8 cellular contexts compared by ENCODE assay signal in the genomic region with DNA sequence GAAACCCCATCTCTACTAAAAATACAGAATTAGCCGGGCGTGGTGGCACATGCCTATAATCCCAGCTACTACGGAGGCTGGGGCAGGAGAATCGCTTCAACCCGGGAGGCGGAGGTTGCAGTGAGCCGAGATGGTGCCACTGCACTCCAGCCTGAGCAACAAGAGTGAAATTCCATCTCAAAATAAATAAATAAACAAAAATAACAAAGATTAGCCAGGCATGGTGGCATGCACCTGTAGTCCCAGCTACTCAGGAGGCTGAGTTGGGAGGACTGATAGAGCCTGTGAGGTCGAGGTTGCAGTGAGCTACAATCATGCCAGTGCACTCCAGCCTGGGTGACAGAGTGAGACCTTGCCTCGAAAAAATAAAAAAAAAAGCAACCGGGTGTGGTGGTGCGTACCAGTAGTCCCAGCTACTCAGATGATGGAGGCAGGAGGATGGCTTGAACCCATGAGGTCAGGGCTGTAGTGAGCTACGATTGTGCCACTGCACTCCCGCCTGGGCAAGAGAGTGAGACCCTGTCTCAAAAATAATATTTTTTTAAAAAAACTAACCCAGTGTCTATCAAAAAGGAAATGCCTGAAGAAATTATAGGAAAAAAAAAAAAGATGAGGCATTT. TPM values are rescaled to one million over a fixed set of nuclear protein-coding genes. Genes with fewer than 3 reads are reported as not detected.
DNase-seq lines count a peak whose midpoint lies in the region; ATAC-seq, FAIRE-seq and TF ChIP-seq lines count a peak whose summit lies in the region.
"Not testable (repeated sequence)": the region's sequence is repeated elsewhere in the genome, so short reads cannot be mapped to it uniquely, and the experiment has no call there.

No MANE protein-coding gene starts in this region.

- peaks cover 89% of the 10 kb centered on the region for H3K79me2 ChIP-seq in KMS-11 (ENCODE audit: insufficient read depth, low read depth)
- peaks cover 73% of the 10 kb centered on the region for H3K79me2 ChIP-seq in GM12878 (ENCODE audit: control insufficient read depth, insufficient read depth, low read length)

- H3K36me3 Mint-ChIP-seq in T-helper 2 cell treated with Interferon-gamma antibody and Interleukin-4, amounts not matched to agents 5 μg/mL and 100 μg/mL, for 36 hours (ENCODE audit: low read depth), result peaks cover 30% of the 10 kb centered on the region
- H3K36me3 Mint-ChIP-seq in activated T-helper 1 cell treated with anti-CD3 and anti-CD28 coated beads, Interleukin-12 subunit alpha, Interleukin-12 subunit beta, Interleukin-2, Interleukin-4 antibody, amounts not matched to agents 30 ng/mL and 10 ng/mL and 1 ng/mL, durations not matched to agents 14 hours and 24 hours and 36 hours (ENCODE audit: low read depth), result peaks cover 29% of the 10 kb centered on the region

- not testable (repeated sequence) for TF ChIP-seq EP300 in GM12878 (IDR thresholded peaks at IDR 0.05; ENCODE audit: borderline replicate concordance in 1 of 2, control insufficient read depth in 1 of 2, low read depth in 2 of 2, low read length in 2 of 2); upper lobe of left lung (IDR thresholded peaks at IDR 0.05)

- WGBS in GM12878 (ENCODE audit: insufficient coverage, insufficient replicate concordance, low lambda C conversion rate, missing lambda C conversion rate), result 46% methylated on average over 13 of the region's 13 CpGs
- whole genome bisulfite sequencing in spleen, 5 donors, result 73 to 85% (median 79%) methylated on average over 13 of the region's 13 CpGs
- WGBS in upper lobe of left lung, 2 donors, result 82 to 87% methylated on average over 13 of the region's 13 CpGs

- TF ChIP-seq POLR2A in GM12878 (IDR thresholded peaks at IDR 0.05; ENCODE audit: low read depth, low read length); spleen (IDR thresholded peaks at IDR 0.05); upper lobe of left lung (IDR thresholded peaks at IDR 0.05): not testable (repeated sequence)

- not testable (repeated sequence) for H3K27ac ChIP-seq in BLaER1 treated with 17β-estradiol and CSF1 and Interleukin-3, amounts not matched to agents 10 nM and 100 nM
- H3K27ac ChIP-seq in KMS-11, result peak overlapping the region; percentile 62; the same call in 1 of the 2 replicates
- peak overlapping the region; percentile 99 for H3K27ac ChIP-seq in GM12878 (ENCODE audit: control insufficient read depth, insufficient read depth)
- H3K27ac ChIP-seq in lower lobe of right lung, result peak overlapping the region; percentile 83
- H3K27ac ChIP-seq in spleen, result peak overlapping the region in 7 of 8 donors; percentile 85 to 99 (median 89)
- H3K27ac ChIP-seq in upper lobe of left lung, result peak overlapping the region in 3 of 4 donors; percentile 90 to 93 (median 91)

- not testable (repeated sequence) for ATAC-seq in GM12878; lower lobe of right lung; upper lobe of left lung (ENCODE audit: low FRiP score in 2 of 2)

- peaks cover 37 to 64% (median 44%) of the 10 kb centered on the region in 10 experiments for H3K4me1 ChIP-seq in BLaER1 treated with 17β-estradiol and CSF1 and Interleukin-3, amounts not matched to agents 10 nM and 100 nM
- H3K4me1 ChIP-seq in KMS-11 (ENCODE audit: low read depth, poor library complexity, severe bottlenecking) (peaks cover 74% of the 10 kb centered on the region), GM12878 (ENCODE audit: control insufficient read depth, insufficient read depth, low read length) (peaks cover 34% of the 10 kb centered on the region), lower lobe of right lung (peaks cover 66% of the 10 kb centered on the region), spleen (peaks cover 44 to 100% (median 90%) of the 10 kb centered on the region in 6 donors), upper lobe of left lung (peaks cover 54 to 79% (median 66%) of the 10 kb centered on the region in 4 donors)

- BruUV-seq in GM12878 (replicated peaks; lab: Mats Ljungman, UMichigan), result not testable (repeated sequence)

- not testable (repeated sequence) for H3K27me3 ChIP-seq in BLaER1 treated with 17β-estradiol and CSF1 and Interleukin-3, amounts not matched to agents 10 nM and 100 nM; KMS-11 (ENCODE audit: insufficient read depth, low read depth); GM12878 (replicated peaks in 1 of 2; ENCODE audit: control insufficient read depth in 2 of 2, insufficient read depth in 2 of 2, low read length in 1 of 2); lower lobe of right lung (ENCODE audit: low read depth); spleen (replicated peaks in 1 of 7); upper lobe of left lung

- H3K4me3 ChIP-seq in BLaER1 treated with 17β-estradiol and CSF1 and Interleukin-3, amounts not matched to agents 10 nM and 100 nM; KMS-11 (IDR thresholded peaks at IDR 0.05; ENCODE audit: insufficient read depth, low read depth, low read length); lower lobe of right lung; spleen; upper lobe of left lung: not testable (repeated sequence)
- H3K4me3 ChIP-seq in GM12878, result peak overlapping the region; percentile 29; the same call in 1 of the 2 replicates

- CTCF ChIA-PET in GM12878 (lab: Yijun Ruan, JAX), result interaction anchor here (0.9 to 4.4 kb wide), 3 partner anchors 11 to 831 kb away, joined by 3 to 62 read pairs (median 5); a partner anchor contains a TSS

- peaks cover 62% of the 10 kb centered on the region for H3K4me1 Mint-ChIP-seq in T-helper 2 cell treated with Interferon-gamma antibody and Interleukin-4, amounts not matched to agents 5 μg/mL and 100 μg/mL, for 36 hours (ENCODE audit: low read depth)
- peaks cover 70% of the 10 kb centered on the region for H3K4me1 Mint-ChIP-seq in activated T-helper 1 cell treated with anti-CD3 and anti-CD28 coated beads, Interleukin-12 subunit alpha, Interleukin-12 subunit beta, Interleukin-2, Interleukin-4 antibody, amounts not matched to agents 30 ng/mL and 10 ng/mL and 1 ng/mL, durations not matched to agents 14 hours and 24 hours and 36 hours (ENCODE audit: low read depth)

- not testable (repeated sequence) for TF ChIP-seq RAD21 in GM12878 (IDR thresholded peaks at IDR 0.05; ENCODE audit: insufficient read depth, low read depth, low read length)

- H3K9ac ChIP-seq in BLaER1 treated with 17β-estradiol and CSF1 and Interleukin-3, amounts not matched to agents 10 nM and 100 nM; KMS-11; GM12878 (ENCODE audit: control insufficient read depth, insufficient read depth, low read length): not testable (repeated sequence)

- H2AFZ ChIP-seq in KMS-11 (ENCODE audit: low read depth); GM12878 (ENCODE audit: control insufficient read depth, low read depth, low read length): not testable (repeated sequence)

- RAD21 ChIA-PET in GM12878 (lab: Charles Lee; ENCODE audit: unreplicated experiment), result interaction anchor here (1.7 to 8.1 kb wide), 4 partner anchors 11 to 96 kb away, joined by 4 to 174 read pairs (median 10); a partner anchor contains a TSS

- not testable (repeated sequence) for H3K9me3 Mint-ChIP-seq in T-helper 2 cell treated with Interferon-gamma antibody and Interleukin-4, amounts not matched to agents 5 μg/mL and 100 μg/mL, for 36 hours; activated T-helper 1 cell treated with anti-CD3 and anti-CD28 coated beads, Interleukin-12 subunit alpha, Interleukin-12 subunit beta, Interleukin-2, Interleukin-4 antibody, amounts not matched to agents 30 ng/mL and 10 ng/mL and 1 ng/mL, durations not matched to agents 14 hours and 24 hours and 36 hours

- intact Hi-C loops in activated T-helper 1 cell treated with anti-CD3 and anti-CD28 coated beads, Interleukin-12 subunit alpha, Interleukin-12 subunit beta, Interleukin-2, Interleukin-4 antibody, amounts not matched to agents 30 ng/mL and 10 ng/mL and 1 ng/mL, durations not matched to agents 14 hours and 24 hours and 36 hours (cut with micrococcal nuclease), result loop anchor here (5.0 to 10.0 kb wide), 5 partner anchors 127 to 910 kb away; a partner anchor contains a TSS
- intact Hi-C loops in GM12878 (cut with micrococcal nuclease; ENCODE audit: unreplicated experiment), result loop anchor here (5.0 kb wide), 1 partner anchor 43 kb away; a partner anchor contains a TSS
- intact Hi-C loops in lower lobe of right lung (cut with DNase I); spleen (cut with DNase I; ENCODE audit: low total_unique reads): not testable (repeated sequence)

- not testable (repeated sequence) for H3K4me3 Mint-ChIP-seq in T-helper 2 cell treated with Interferon-gamma antibody and Interleukin-4, amounts not matched to agents 5 μg/mL and 100 μg/mL, for 36 hours; activated T-helper 1 cell treated with anti-CD3 and anti-CD28 coated beads, Interleukin-12 subunit alpha, Interleukin-12 subunit beta, Interleukin-2, Interleukin-4 antibody, amounts not matched to agents 30 ng/mL and 10 ng/mL and 1 ng/mL, durations not matched to agents 14 hours and 24 hours and 36 hours

- in situ Hi-C loops in GM12878 (cut with MboI), result not testable (repeated sequence)

- SMC1A ChIA-PET in GM12878 (lab: Charles Lee; ENCODE audit: uncharacterized antibody, unreplicated experiment), result interaction anchor here (0.7 to 8.0 kb wide), 6 partner anchors 8 to 49 kb away, joined by 3 to 184 read pairs (median 6); a partner anchor contains a TSS

- POLR2A ChIA-PET in GM12878 (lab: Charles Lee), result interaction anchor here (0.6 to 21.9 kb wide), 5 partner anchors 10 to 202 kb away, joined by 3 to 410 read pairs (median 4); a partner anchor contains a TSS

- H3K4me2 ChIP-seq in BLaER1 treated with 17β-estradiol and CSF1 and Interleukin-3, amounts not matched to agents 10 nM and 100 nM, result peak overlapping the region in 7 of 11 experiments; percentile 11 to 78 (median 60); a peak in 10 of 22 replicates
- peak overlapping the region; percentile 83; the same call in 1 of the 2 replicates for H3K4me2 ChIP-seq in KMS-11
- peak overlapping the region; percentile 65 for H3K4me2 ChIP-seq in GM12878 (ENCODE audit: control insufficient read depth, insufficient read depth)

- not testable (repeated sequence) for H3K9me3 ChIP-seq in BLaER1 treated with 17β-estradiol and CSF1 and Interleukin-3, amounts not matched to agents 10 nM and 100 nM (replicated peaks in 1 of 11); GM12878 (replicated peaks; ENCODE audit: control insufficient read depth, insufficient read depth, low read length); lower lobe of right lung; spleen; upper lobe of left lung

- peak overlapping the region; percentile 82 for H3K27ac Mint-ChIP-seq in T-helper 2 cell treated with Interferon-gamma antibody and Interleukin-4, amounts not matched to agents 5 μg/mL and 100 μg/mL, for 36 hours
- H3K27ac Mint-ChIP-seq in activated T-helper 1 cell treated with anti-CD3 and anti-CD28 coated beads, Interleukin-12 subunit alpha, Interleukin-12 subunit beta, Interleukin-2, Interleukin-4 antibody, amounts not matched to agents 30 ng/mL and 10 ng/mL and 1 ng/mL, durations not matched to agents 14 hours and 24 hours and 36 hours, result peak overlapping the region; percentile 75

- DNase-seq in T-helper 2 cell treated with Interferon-gamma antibody and Interleukin-4, amounts not matched to agents 5 μg/mL and 100 μg/mL, for 36 hours (ENCODE audit: low spot score); activated T-helper 1 cell treated with anti-CD3 and anti-CD28 coated beads, Interleukin-12 subunit alpha, Interleukin-12 subunit beta, Interleukin-2, Interleukin-4 antibody, amounts not matched to agents 30 ng/mL and 10 ng/mL and 1 ng/mL, durations not matched to agents 14 hours and 24 hours and 36 hours (ENCODE audit: low spot score); GM12878 (ENCODE audit: low read depth, low spot score); lower lobe of right lung; spleen; upper lobe of left lung: not testable (repeated sequence)

- H3K27me3 Mint-ChIP-seq in T-helper 2 cell treated with Interferon-gamma antibody and Interleukin-4, amounts not matched to agents 5 μg/mL and 100 μg/mL, for 36 hours (ENCODE audit: low read depth); activated T-helper 1 cell treated with anti-CD3 and anti-CD28 coated beads, Interleukin-12 subunit alpha, Interleukin-12 subunit beta, Interleukin-2, Interleukin-4 antibody, amounts not matched to agents 30 ng/mL and 10 ng/mL and 1 ng/mL, durations not matched to agents 14 hours and 24 hours and 36 hours (ENCODE audit: insufficient read depth): not testable (repeated sequence)

- not testable (repeated sequence) for TF ChIP-seq CTCF in KMS-11 (conservative IDR thresholded peaks at IDR 0.05; ENCODE audit: low read depth, low read length); GM12878 (IDR thresholded peaks at IDR 0.05 in 2 of 3, conservative IDR thresholded peaks at IDR 0.05 in 1 of 3; ENCODE audit: control insufficient read depth in 2 of 3, extremely low read depth in 1 of 3, insufficient read depth in 1 of 3, low read depth in 3 of 3, low read length in 3 of 3); lower lobe of right lung (IDR thresholded peaks at IDR 0.05); spleen (IDR thresholded peaks at IDR 0.05 in 8 of 11, conservative IDR thresholded peaks at IDR 0.05 in 3 of 11); upper lobe of left lung (IDR thresholded peaks at IDR 0.05)

- H3K36me3 ChIP-seq in BLaER1 treated with 17β-estradiol and CSF1 and Interleukin-3, amounts not matched to agents 10 nM and 100 nM, result peaks cover 23 to 55% (median 36%) of the 10 kb centered on the region in 11 experiments
- H3K36me3 ChIP-seq in KMS-11 (ENCODE audit: insufficient read depth); GM12878 (ENCODE audit: control insufficient read depth in 2 of 2, insufficient read depth in 2 of 2, low read length in 1 of 2): not testable (repeated sequence)
- H3K36me3 ChIP-seq in lower lobe of right lung (peaks cover 21% of the 10 kb centered on the region), spleen (peaks cover 0 to 20% (median 0%) of the 10 kb centered on the region in 6 donors), upper lobe of left lung (peaks cover 0 to 10% (median 0%) of the 10 kb centered on the region in 4 donors)

- H4K20me1 ChIP-seq in BLaER1 treated with 17β-estradiol and CSF1 and Interleukin-3, amounts not matched to agents 10 nM and 100 nM, result peaks cover 74 to 100% (median 98%) of the 10 kb centered on the region in 11 experiments
- H4K20me1 ChIP-seq in KMS-11 (ENCODE audit: insufficient read depth); GM12878 (ENCODE audit: control insufficient read depth, insufficient read depth): not testable (repeated sequence)

- FAIRE-seq in GM12878 (lab: Jason Lieb, UNC), result not testable (repeated sequence)

RNA-seq across cellular contexts. Expression of a gene that starts 12.0 kb away (rescaled TPM):
- total RNA-seq in activated T-helper 1 cell treated with anti-CD3 and anti-CD28 coated beads, Interleukin-12 subunit alpha, Interleukin-12 subunit beta, Interleukin-2, Interleukin-4 antibody, amounts not matched to agents 30 ng/mL and 10 ng/mL and 1 ng/mL, durations not matched to agents 14 hours and 24 hours and 36 hours, result 71.0 and 78.9 TPM in 2 replicates
- total RNA-seq in GM12878 (2013; cell fraction: nucleolus; rRNA removed), result 438 and 443 TPM in 2 replicates
- 53.8 and 61.9 TPM in 2 replicates for total RNA-seq in GM12878 (2014; rRNA removed)
- 63.2 and 68.6 TPM in 2 replicates for total RNA-seq in GM12878 (2014; rRNA removed; fragmentation: Illumina TruSeq; extraction: Trizol)
- total RNA-seq in GM12878 (2021), result 67.0 and 67.9 TPM in 2 replicates
- polyA plus RNA-seq in GM12878 (2011; ENCODE audit: low read depth), result 58.3 TPM
- polyA plus RNA-seq in GM12878 (2011; rRNA removed), result 188 and 243 TPM in 2 replicates
- polyA plus RNA-seq in GM12878 (2011; cell fraction: cytosol; rRNA removed), result 117 and 155 TPM in 2 replicates
- polyA plus RNA-seq in GM12878 (2011; cell fraction: nucleus; rRNA removed), result 352 and 369 TPM in 2 replicates
- polyA plus RNA-seq in GM12878 (2012), result 57.6 and 76.8 TPM in 2 replicates
- polyA plus RNA-seq in GM12878 (2014; fragmentation: Illumina TruSeq; extraction: Trizol), result 94.8 and 123 TPM in 2 replicates
- polyA plus RNA-seq in GM12878 (2014; fragmentation: Nextera tagmentation; extraction: Ambion mirVana), result 10 to 100 TPM; 46.3 to 77.8 TPM
- 54.6 and 56.6 TPM in 2 replicates for polyA plus RNA-seq in GM12878 (2014; rRNA removed)
- polyA plus RNA-seq in GM12878 (2016; fragmentation: Nextera tagmentation; extraction: Ambion mirVana), result 10 to 100 TPM; 69.4 to 70.0 TPM
- 106 and 129 TPM in 2 replicates for polyA minus RNA-seq in GM12878 (2011; rRNA and poly(A)+ RNA removed)
- 34.3 and 36.0 TPM in 2 replicates for polyA minus RNA-seq in GM12878 (2011; cell fraction: cytosol; rRNA and poly(A)+ RNA removed)
- polyA minus RNA-seq in GM12878 (2011; cell fraction: nucleus; rRNA and poly(A)+ RNA removed), result 89.0 and 106 TPM in 2 replicates
- 66.3 TPM for total RNA-seq in lower lobe of right lung
- total RNA-seq in spleen, result 100 to 1,000 TPM in 3 of 7 donors, 10 to 100 TPM in 4; 77.1 to 118 (median 90.3) TPM
- 10 to 100 TPM; 28.7 to 41.6 (median 34.1) TPM for polyA plus RNA-seq in spleen
- total RNA-seq in upper lobe of left lung, result 100 to 1,000 TPM in 2 of 6 donors, 10 to 100 TPM in 4; 52.7 to 142 (median 64.7) TPM

RNA-seq across cellular contexts. Expression of a gene that starts 42.4 kb away (rescaled TPM):
- 52.7 and 55.9 TPM in 2 replicates for total RNA-seq in activated T-helper 1 cell treated with anti-CD3 and anti-CD28 coated beads, Interleukin-12 subunit alpha, Interleukin-12 subunit beta, Interleukin-2, Interleukin-4 antibody, amounts not matched to agents 30 ng/mL and 10 ng/mL and 1 ng/mL, durations not matched to agents 14 hours and 24 hours and 36 hours
- total RNA-seq in GM12878 (2013; cell fraction: nucleolus; rRNA removed), result 97.8 and 99.6 TPM in 2 replicates
- 54.4 and 59.1 TPM in 2 replicates for total RNA-seq in GM12878 (2014; rRNA removed)
- 33.3 and 43.1 TPM in 2 replicates for total RNA-seq in GM12878 (2014; rRNA removed; fragmentation: Illumina TruSeq; extraction: Trizol)
- 45.8 and 51.8 TPM in 2 replicates for total RNA-seq in GM12878 (2021)
- polyA plus RNA-seq in GM12878 (2011; ENCODE audit: low read depth), result 38.0 TPM
- polyA plus RNA-seq in GM12878 (2011; rRNA removed), result 71.0 and 86.7 TPM in 2 replicates
- polyA plus RNA-seq in GM12878 (2011; cell fraction: cytosol; rRNA removed), result 96.3 and 103 TPM in 2 replicates
- 86.4 and 91.4 TPM in 2 replicates for polyA plus RNA-seq in GM12878 (2011; cell fraction: nucleus; rRNA removed)
- polyA plus RNA-seq in GM12878 (2012), result 48.2 and 55.5 TPM in 2 replicates
- 40.7 and 49.9 TPM in 2 replicates for polyA plus RNA-seq in GM12878 (2014; fragmentation: Illumina TruSeq; extraction: Trizol)
- polyA plus RNA-seq in GM12878 (2014; fragmentation: Nextera tagmentation; extraction: Ambion mirVana), result 1 to 10 TPM; 1.7 to 7.3 TPM
- polyA plus RNA-seq in GM12878 (2014; rRNA removed), result 57.0 and 59.9 TPM in 2 replicates
- 10 to 100 TPM; 69.8 to 70.7 TPM for polyA plus RNA-seq in GM12878 (2016; fragmentation: Nextera tagmentation; extraction: Ambion mirVana)
- 79.2 and 95.3 TPM in 2 replicates for polyA minus RNA-seq in GM12878 (2011; rRNA and poly(A)+ RNA removed)
- 28.7 and 34.5 TPM in 2 replicates for polyA minus RNA-seq in GM12878 (2011; cell fraction: cytosol; rRNA and poly(A)+ RNA removed)
- polyA minus RNA-seq in GM12878 (2011; cell fraction: nucleus; rRNA and poly(A)+ RNA removed), result 27.4 and 50.4 TPM in 2 replicates
- total RNA-seq in lower lobe of right lung, result 88.2 TPM
- 100 to 1,000 TPM in 1 of 7 donors, 10 to 100 TPM in 6; 42.7 to 104 (median 64.0) TPM for total RNA-seq in spleen
- 10 to 100 TPM; 28.3 to 43.4 (median 36.6) TPM for polyA plus RNA-seq in spleen
- 100 to 1,000 TPM in 5 of 6 donors, 10 to 100 TPM in 1; 81.2 to 148 (median 117) TPM for total RNA-seq in upper lobe of left lung
